In genomic region chr10:78687616-78688015, GRCh38 we compare ENCODE assay signal across 19 cellular contexts.
"Had no signal": no experiment of that assay in that cellular context is flagged by ENCODE, and none has a peak within 500 bp of the region (broad histone marks: within the 10 kb centered on the region; RNA-seq: fewer than 3 reads in every experiment).

No MANE protein-coding gene starts in this region.

- DNase-seq: activated CD4-positive, alpha-beta T cell treated with anti-CD3 and anti-CD28 coated beads, Interleukin-2, amount 10 ng/mL, durations not matched to agents 7 days and 5 days; activated CD8-positive, alpha-beta memory T cell treated with anti-CD3 and anti-CD28 coated beads, Interleukin-2, amount 10 ng/mL, durations not matched to agents 7 days and 5 days; activated CD8-positive, alpha-beta T cell treated with anti-CD3 and anti-CD28 coated beads for 36 hours; activated effector memory CD4-positive, alpha-beta T cell treated with anti-CD3 and anti-CD28 coated beads, Interleukin-2, amount 50 U/mL, for 16 hours; activated naive CD4-positive, alpha-beta T cell treated with anti-CD3 and anti-CD28 coated beads, Interleukin-2, amount 10 ng/mL, durations not matched to agents 7 days and 5 days; activated T-cell treated with anti-CD3 and anti-CD28 coated beads for 4 hours; cortex of kidney; heart right ventricle; left ventricle myocardium inferior; naive thymus-derived CD4-positive, alpha-beta T cell; stimulated activated CD4-positive, alpha-beta T cell treated with anti-CD3 and anti-CD28 coated beads, Interleukin-2, amount 100 ng/mL, for 48 hours; stimulated activated CD8-positive, alpha-beta memory T cell treated with anti-CD3 and anti-CD28 coated beads, Interleukin-4, amount 100 ng/mL, for 48 hours; stimulated activated naive B cell treated with anti-CD40 and anti-IgM and Interleukin-4, amounts not matched to agents 10 μg/mL and 1 μg/mL and 100 μg/mL, for 72 hours had no signal

- H3K27ac ChIP-seq: cardiac muscle cell, heart right ventricle, left ventricle myocardium inferior, thoracic aorta had no signal

- H3K27me3 ChIP-seq: cardiac muscle cell, heart right ventricle, vagina had no signal

- H3K9me3 ChIP-seq: heart right ventricle, left ventricle myocardium inferior, thoracic aorta, vagina had no signal

- H3K36me3 ChIP-seq: cardiac muscle cell, heart right ventricle, left ventricle myocardium inferior, thoracic aorta, vagina had no signal

- H3K27ac Mint-ChIP-seq: activated CD4-positive, alpha-beta T cell treated with anti-CD3 and anti-CD28 coated beads, Interleukin-2, amount 10 ng/mL, durations not matched to agents 7 days and 5 days; activated CD8-positive, alpha-beta memory T cell treated with anti-CD3 and anti-CD28 coated beads, Interleukin-2, amount 10 ng/mL, durations not matched to agents 7 days and 5 days; activated CD8-positive, alpha-beta T cell treated with anti-CD3 and anti-CD28 coated beads for 36 hours; activated naive CD4-positive, alpha-beta T cell treated with anti-CD3 and anti-CD28 coated beads, Interleukin-2, amount 10 ng/mL, durations not matched to agents 7 days and 5 days; progenitor cell of endocrine pancreas; stimulated activated naive B cell treated with anti-CD40 and anti-IgM and Interleukin-4, amounts not matched to agents 10 μg/mL and 1 μg/mL and 100 μg/mL, for 72 hours; type B pancreatic cell had no signal

- H3K27me3 Mint-ChIP-seq: activated CD4-positive, alpha-beta T cell treated with anti-CD3 and anti-CD28 coated beads, Interleukin-2, amount 10 ng/mL, durations not matched to agents 7 days and 5 days; activated CD8-positive, alpha-beta memory T cell treated with anti-CD3 and anti-CD28 coated beads, Interleukin-2, amount 10 ng/mL, durations not matched to agents 7 days and 5 days; activated naive CD4-positive, alpha-beta T cell treated with anti-CD3 and anti-CD28 coated beads, Interleukin-2, amount 10 ng/mL, durations not matched to agents 7 days and 5 days; progenitor cell of endocrine pancreas; type B pancreatic cell had no signal

- H3K36me3 Mint-ChIP-seq: activated CD8-positive, alpha-beta memory T cell treated with anti-CD3 and anti-CD28 coated beads, Interleukin-2, amount 10 ng/mL, durations not matched to agents 7 days and 5 days; activated naive CD4-positive, alpha-beta T cell treated with anti-CD3 and anti-CD28 coated beads, Interleukin-2, amount 10 ng/mL, durations not matched to agents 7 days and 5 days; naive thymus-derived CD4-positive, alpha-beta T cell; stimulated activated naive B cell treated with anti-CD40 and anti-IgM and Interleukin-4, amounts not matched to agents 10 μg/mL and 1 μg/mL and 100 μg/mL, for 72 hours; type B pancreatic cell had no signal

- H3K4me3 Mint-ChIP-seq: activated CD4-positive, alpha-beta T cell treated with anti-CD3 and anti-CD28 coated beads, Interleukin-2, amount 10 ng/mL, durations not matched to agents 7 days and 5 days; activated CD8-positive, alpha-beta memory T cell treated with anti-CD3 and anti-CD28 coated beads, Interleukin-2, amount 10 ng/mL, durations not matched to agents 7 days and 5 days; activated CD8-positive, alpha-beta T cell treated with anti-CD3 and anti-CD28 coated beads for 36 hours; activated naive CD4-positive, alpha-beta T cell treated with anti-CD3 and anti-CD28 coated beads, Interleukin-2, amount 10 ng/mL, durations not matched to agents 7 days and 5 days; naive thymus-derived CD4-positive, alpha-beta T cell; stimulated activated naive B cell treated with anti-CD40 and anti-IgM and Interleukin-4, amounts not matched to agents 10 μg/mL and 1 μg/mL and 100 μg/mL, for 72 hours had no signal

- H3K4me1 Mint-ChIP-seq: activated CD4-positive, alpha-beta T cell treated with anti-CD3 and anti-CD28 coated beads, Interleukin-2, amount 10 ng/mL, durations not matched to agents 7 days and 5 days; activated CD8-positive, alpha-beta memory T cell treated with anti-CD3 and anti-CD28 coated beads, Interleukin-2, amount 10 ng/mL, durations not matched to agents 7 days and 5 days; activated naive CD4-positive, alpha-beta T cell treated with anti-CD3 and anti-CD28 coated beads, Interleukin-2, amount 10 ng/mL, durations not matched to agents 7 days and 5 days; naive thymus-derived CD4-positive, alpha-beta T cell; stimulated activated naive B cell treated with anti-CD40 and anti-IgM and Interleukin-4, amounts not matched to agents 10 μg/mL and 1 μg/mL and 100 μg/mL, for 72 hours had no signal

- H3K4me3 ChIP-seq: cardiac muscle cell, heart right ventricle, left ventricle myocardium inferior, thoracic aorta, vagina had no signal

- ATAC-seq: activated CD4-positive, CD25-positive, alpha-beta regulatory T cell treated with anti-CD3 and anti-CD28 coated beads, Interleukin-2, amount 50 U/mL, for 24 hours; activated CD8-positive, alpha-beta memory T cell treated with anti-CD3 and anti-CD28 coated beads, Interleukin-2, amount 10 ng/mL, durations not matched to agents 7 days and 5 days; activated CD8-positive, alpha-beta T cell treated with anti-CD3 and anti-CD28 coated beads for 36 hours; naive thymus-derived CD4-positive, alpha-beta T cell; stimulated activated naive B cell treated with anti-CD40 and anti-IgM and Interleukin-4, amounts not matched to agents 10 μg/mL and 1 μg/mL and 100 μg/mL, for 72 hours had no signal

- H3K9me3 Mint-ChIP-seq: activated CD4-positive, alpha-beta T cell treated with anti-CD3 and anti-CD28 coated beads, Interleukin-2, amount 10 ng/mL, durations not matched to agents 7 days and 5 days; activated CD8-positive, alpha-beta T cell treated with anti-CD3 and anti-CD28 coated beads for 36 hours; activated naive CD4-positive, alpha-beta T cell treated with anti-CD3 and anti-CD28 coated beads, Interleukin-2, amount 10 ng/mL, durations not matched to agents 7 days and 5 days; stimulated activated naive B cell treated with anti-CD40 and anti-IgM and Interleukin-4, amounts not matched to agents 10 μg/mL and 1 μg/mL and 100 μg/mL, for 72 hours; type B pancreatic cell had no signal
